ENCODE assay signal across 9 cellular contexts in genomic region chr1:102096162-102096561, GRCh38.
"Had no signal": no experiment of that assay in that cellular context is flagged by ENCODE, and none has a peak within 500 bp of the region (broad histone marks: within the 10 kb centered on the region; RNA-seq: fewer than 3 reads in every experiment).

No MANE protein-coding gene starts in this region.

- DNase-seq: H7, HFFc6, KBM-7 had no signal

- H3K4me2 ChIP-seq: GM23338 had no signal

- H3K27me3 Mint-ChIP-seq: IgD-negative memory B cell had no signal

- H3K4me1 Mint-ChIP-seq: IgD-negative memory B cell had no signal

- ATAC-seq: GM23338, HCT116, HepG2 had no signal

- H3K4me3 Mint-ChIP-seq: GM23338, HFFc6, IgD-negative memory B cell had no signal

- H3K27ac Mint-ChIP-seq: GM23338, HFFc6, IgD-negative memory B cell had no signal

- H3K9me3 Mint-ChIP-seq: GM23338, IgD-negative memory B cell had no signal

- H3K9me3 ChIP-seq: HAP-1 had no signal

- FAIRE-seq: HepG2 had no signal

- H3K27ac ChIP-seq: HL-60 had no signal

- H3K4me3 ChIP-seq: GM23338, HAP-1 had no signal

- H2AFZ ChIP-seq: GM23338 had no signal

- H3K36me3 Mint-ChIP-seq: IgD-negative memory B cell had no signal
